Comparison of ENCODE assay signal across 10 cellular contexts in genomic region chr9:114395196-114395595, GRCh38. TPM values are rescaled to one million over a fixed set of nuclear protein-coding genes. Genes with fewer than 3 reads are reported as not detected.
A peak's percentile ranks its signal among the peaks of the same experiment; 100 is the strongest.
DNase-seq lines count a peak whose midpoint lies in the region; ATAC-seq, FAIRE-seq and TF ChIP-seq lines count a peak whose summit lies in the region.
"Had no signal": no experiment of that assay in that cellular context is flagged by ENCODE, and none has a peak within 500 bp of the region (broad histone marks: within the 10 kb centered on the region; RNA-seq: fewer than 3 reads in every experiment).

No MANE protein-coding gene starts in this region.

- WGBS in esophagus muscularis mucosa, result 40% methylated on average over 6 of the region's 6 CpGs
- 38 to 49% (median 47%) methylated on average over 6 of the region's 6 CpGs for WGBS in spleen, 5 donors

- H3K4me3 ChIP-seq in SK-N-MC (no peak overlapping the region; the same call in 1 of the 2 replicates), esophagus muscularis mucosa (no peak overlapping the region), spleen (peak overlapping the region in 1 of 8 donors; percentile 23)
- H3K4me3 ChIP-seq: suprapubic skin had no signal

- TF ChIP-seq POLR2A in esophagus muscularis mucosa (IDR thresholded peaks at IDR 0.05; ENCODE audit: low read depth), result no peak
- TF ChIP-seq POLR2A in spleen (IDR thresholded peaks at IDR 0.05), result no peak

- TF ChIP-seq EP300 in esophagus muscularis mucosa (IDR thresholded peaks at IDR 0.05), result no peak

- no peak for ATAC-seq in HG03460 (IDR thresholded peaks at IDR 0.05; ENCODE audit: unreplicated experiment)
- ATAC-seq in left colon, result no peak

- H3K9me3 ChIP-seq in SK-N-MC (ENCODE audit: low read depth, low read length) (no peaks in the 10 kb centered on the region), esophagus muscularis mucosa (no peaks in the 10 kb centered on the region), spleen (no peaks in the 10 kb centered on the region)
- H3K9me3 ChIP-seq: suprapubic skin had no signal

- peaks cover 24 to 63% (median 61%) of the 10 kb centered on the region in 4 donors for H3K4me1 ChIP-seq in esophagus muscularis mucosa
- H3K4me1 ChIP-seq in spleen, result peaks cover 65 to 91% (median 79%) of the 10 kb centered on the region in 6 donors

- intact Hi-C loops in esophagus muscularis mucosa (cut with DNase I), result no loop called here
- intact Hi-C loops in spleen (cut with DNase I; ENCODE audit: low total_unique reads), result loop anchor here (10.0 kb wide), 1 partner anchor 50 kb away; no protein-coding TSS in a partner anchor
- intact Hi-C loops in left colon (cut with DNase I, micrococcal nuclease), result no loop called here

- H3K27me3 ChIP-seq in esophagus muscularis mucosa (no peaks in the 10 kb centered on the region), spleen (replicated peaks in 1 of 7) (no peaks in the 10 kb centered on the region)
- H3K27me3 ChIP-seq: suprapubic skin had no signal

- H3K9ac ChIP-seq in SK-N-MC (ENCODE audit: insufficient read length), result peak overlapping the region; percentile 48

- H3K36me3 ChIP-seq in SK-N-MC (ENCODE audit: insufficient read depth, low read length), result peaks cover 11% of the 10 kb centered on the region; the same call in 1 of the 2 replicates
- no peaks in the 10 kb centered on the region for H3K36me3 ChIP-seq in esophagus muscularis mucosa
- peaks cover 0 to 49% (median 0%) of the 10 kb centered on the region in 6 donors for H3K36me3 ChIP-seq in spleen
- H3K36me3 ChIP-seq: suprapubic skin had no signal

- no peak for FAIRE-seq in D721Med (lab: Jason Lieb, UNC)

- H3K27ac ChIP-seq in SK-N-MC, result peak overlapping the region; percentile 51; the same call in 1 of the 2 replicates
- peak overlapping the region; percentile 32 to 88 (median 52) for H3K27ac ChIP-seq in esophagus muscularis mucosa (replicated peaks in 1 of 4)
- peak overlapping the region; percentile 39 to 99 (median 68) for H3K27ac ChIP-seq in spleen

- DNase-seq in NCI-H524 (lab: John Stamatoyannopoulos, UW) (peak; percentile 9 to 40), NCI-H524 treated with DMSO at 0.1 percent for 48 hours (lab: John Stamatoyannopoulos, UW) (no peak), SK-N-MC (ENCODE audit: low read depth, low spot score) (no peak), esophagus muscularis mucosa (ENCODE audit: extremely low spot score) (no peak), spleen (no peak), left colon (no peak), D721Med (ENCODE audit: insufficient read length, low spot score) (no peak)
- DNase-seq: T1000 had no signal

- TF ChIP-seq CTCF in esophagus muscularis mucosa (IDR thresholded peaks at IDR 0.05) (no peak), spleen (IDR thresholded peaks at IDR 0.05 in 8 of 11, conservative IDR thresholded peaks at IDR 0.05 in 3 of 11) (no peak), D721Med (IDR thresholded peaks at IDR 0.05; ENCODE audit: insufficient read depth, missing control alignments) (no peak)

RNA-seq across cellular contexts. Expression of gene AKNA, which starts 7.4 kb away (rescaled TPM):
- total RNA-seq in esophagus muscularis mucosa (10 to 100 TPM; 12.5 to 18.5 (median 17.3) TPM), spleen (100 to 1,000 TPM; 198 to 324 (median 238) TPM), left colon (10 to 100 TPM; 32.4 to 35.9 TPM)
- 100 to 1,000 TPM in 2 of 3 donors, 10 to 100 TPM in 1; 92.9 to 129 (median 124) TPM for polyA plus RNA-seq in spleen

Comparison
In these comparisons a context has a peak if more than half of its experiments do, and no peak if none do; other contexts are left out.
1. DNase-seq: peak in NCI-H524 (2 of 2); none in NCI-H524 treated with DMSO at 0.1 percent for 48 hours (single experiment), SK-N-MC (single experiment), esophagus muscularis mucosa (single experiment), spleen (single experiment), left colon (0 of 2) and D721Med (single experiment).
2. RNA of gene AKNA, which starts 7.4 kb away (total RNA-seq): 198 to 324 TPM in spleen; 32.4 to 35.9 TPM in left colon and 12.5 to 18.5 TPM in esophagus muscularis mucosa; every median in the first group is over 4 times any median in the second.
3. Peak in every context shown above with its lines, with median percentiles within 50 percentile points of each other: H3K27ac ChIP-seq.